In genomic region chr4:78057600-78058560, GRCh38 we compare ENCODE assay signal across 8 cellular contexts. TPM values are rescaled to one million over a fixed set of nuclear protein-coding genes. Genes with fewer than 3 reads are reported as not detected.
DNase-seq lines count a peak whose midpoint lies in the region; ATAC-seq, FAIRE-seq and TF ChIP-seq lines count a peak whose summit lies in the region.

No MANE protein-coding gene starts in this region.

- no peak for TF ChIP-seq CTCF in AG04449 (IDR thresholded peaks at IDR 0.05; ENCODE audit: insufficient read depth, low read length, missing control alignments)
- no peak for TF ChIP-seq CTCF in glutamatergic neuron (IDR thresholded peaks at IDR 0.05; ENCODE audit: partially characterized antibody, unreplicated experiment)

- no peak for TF ChIP-seq POLR2A in GM12892 (IDR thresholded peaks at IDR 0.05; ENCODE audit: low read depth, low read length)

- H3K27ac Mint-ChIP-seq in activated naive CD4-positive, alpha-beta T cell treated with anti-CD3 and anti-CD28 coated beads, Interleukin-2, amount 50 U/mL, for 24 hours = peak overlapping the region; percentile 0
- peak overlapping the region; percentile 40 for H3K27ac Mint-ChIP-seq in glutamatergic neuron (ENCODE audit: unreplicated experiment)

- no peaks in the 10 kb centered on the region for H3K9me3 Mint-ChIP-seq in activated naive CD4-positive, alpha-beta T cell treated with anti-CD3 and anti-CD28 coated beads, Interleukin-2, amount 50 U/mL, for 24 hours
- peaks cover 13% of the 10 kb centered on the region for H3K9me3 Mint-ChIP-seq in glutamatergic neuron (ENCODE audit: unreplicated experiment)

- peaks cover 46% of the 10 kb centered on the region for H3K27me3 Mint-ChIP-seq in activated naive CD4-positive, alpha-beta T cell treated with anti-CD3 and anti-CD28 coated beads, Interleukin-2, amount 50 U/mL, for 24 hours
- peaks cover 16% of the 10 kb centered on the region for H3K27me3 Mint-ChIP-seq in glutamatergic neuron (ENCODE audit: unreplicated experiment)

- H3K4me3 Mint-ChIP-seq in activated naive CD4-positive, alpha-beta T cell treated with anti-CD3 and anti-CD28 coated beads, Interleukin-2, amount 50 U/mL, for 24 hours = peak overlapping the region; percentile 78
- peak overlapping the region; percentile 99 for H3K4me3 Mint-ChIP-seq in glutamatergic neuron (ENCODE audit: unreplicated experiment)

- no peak for DNase-seq in AG04449 (ENCODE audit: low read depth, low spot score)
- DNase-seq in GM12892 (ENCODE audit: insufficient read length) = peak; percentile 18
- peak; percentile 10 for DNase-seq in NCI-H2029 (lab: John Stamatoyannopoulos, UW)
- DNase-seq in glutamatergic neuron = peak; percentile 60
- DNase-seq in nucleus accumbens (lab: John Stamatoyannopoulos, UW) = peak in 34 of 56 donors; percentile 2 to 62 (median 33)

- peak overlapping the region; percentile 63 for H3K4me3 ChIP-seq in AG04449 (ENCODE audit: low read depth, low read length)

- no peaks in the 10 kb centered on the region for H3K36me3 Mint-ChIP-seq in activated naive CD4-positive, alpha-beta T cell treated with anti-CD3 and anti-CD28 coated beads, Interleukin-2, amount 50 U/mL, for 24 hours
- H3K36me3 Mint-ChIP-seq in glutamatergic neuron (ENCODE audit: unreplicated experiment) = no peaks in the 10 kb centered on the region

- ATAC-seq in HG02884 (IDR thresholded peaks at IDR 0.05; ENCODE audit: unreplicated experiment) (no peak), GM21717 (IDR thresholded peaks at IDR 0.05; ENCODE audit: unreplicated experiment) (no peak)

- CTCF ChIA-PET in AG04449 (lab: Yijun Ruan, JAX) = interaction anchor here (1.0 to 2.5 kb wide), 7 partner anchors 10 to 461 kb away, joined by 3 to 11 read pairs (median 4); no protein-coding TSS in a partner anchor

- POLR2A ChIA-PET in AG04449 (lab: Yijun Ruan, JAX) = no interaction called here

- no peak for FAIRE-seq in GM12892 (lab: Jason Lieb, UNC)

- peaks cover 26% of the 10 kb centered on the region for H3K4me1 Mint-ChIP-seq in activated naive CD4-positive, alpha-beta T cell treated with anti-CD3 and anti-CD28 coated beads, Interleukin-2, amount 50 U/mL, for 24 hours
- peaks cover 9% of the 10 kb centered on the region for H3K4me1 Mint-ChIP-seq in glutamatergic neuron (ENCODE audit: low read depth, unreplicated experiment)

RNA-seq across cellular contexts. Expression of gene FRAS1, which starts 0.8 kb away (rescaled TPM):
- not detected for polyA plus RNA-seq in GM12892 (2012; ENCODE audit: missing spikeins)
- 18.7 TPM for total RNA-seq in glutamatergic neuron (ENCODE audit: unreplicated experiment)
